Comparison of ENCODE assay signal across 1 cellular context in genomic region chr15:55993111-55993803, GRCh38.
A peak's percentile ranks its signal among the peaks of the same experiment; 100 is the strongest.
TF ChIP-seq lines count a peak whose summit lies in the region.

Gene NEDD4, minus strand, starts transcription at chr15:55993612. Its CDS starts 57 bp downstream, at chr15:55993555.

TF ChIP-seq in IMR-90, 13 proteins besides CTCF, POLR2A, EP300 and RAD21:
- TF ChIP-seq NFE2L2 (IDR thresholded peaks at IDR 0.05; ENCODE audit: low read depth, low read length) = no peak
- TF ChIP-seq MAZ (IDR thresholded peaks at IDR 0.05; ENCODE audit: borderline replicate concordance, low read depth, low read length) = peak; percentile 86
- TF ChIP-seq FOS (IDR thresholded peaks at IDR 0.05; ENCODE audit: low read depth, low read length) = no peak
- no peak for TF ChIP-seq USF2 (IDR thresholded peaks at IDR 0.05; ENCODE audit: low read depth, low read length)
- no peak for TF ChIP-seq CHD1 (IDR thresholded peaks at IDR 0.05; ENCODE audit: low read depth, low read length)
- TF ChIP-seq BHLHE40 (IDR thresholded peaks at IDR 0.05; ENCODE audit: low read depth, low read length) = no peak
- TF ChIP-seq RFX5 (IDR thresholded peaks at IDR 0.05; ENCODE audit: low read depth, low read length) = no peak
- no peak for TF ChIP-seq MAFK (IDR thresholded peaks at IDR 0.05; ENCODE audit: low read depth, low read length)
- peak; percentile 25; the same call in 1 of the 2 replicates for TF ChIP-seq MXI1 (IDR thresholded peaks at IDR 0.05; ENCODE audit: borderline replicate concordance, low read depth, low read length)
- peak; percentile 71 for TF ChIP-seq RCOR1 (IDR thresholded peaks at IDR 0.05; ENCODE audit: insufficient replicate concordance, low read length)
- TF ChIP-seq SMC3 (IDR thresholded peaks at IDR 0.05; ENCODE audit: low read depth, low read length) = no peak
- no peak for TF ChIP-seq CEBPB (IDR thresholded peaks at IDR 0.05; ENCODE audit: low read depth, low read length)
